23 cellular contexts compared by ENCODE assay signal in the genomic region with DNA sequence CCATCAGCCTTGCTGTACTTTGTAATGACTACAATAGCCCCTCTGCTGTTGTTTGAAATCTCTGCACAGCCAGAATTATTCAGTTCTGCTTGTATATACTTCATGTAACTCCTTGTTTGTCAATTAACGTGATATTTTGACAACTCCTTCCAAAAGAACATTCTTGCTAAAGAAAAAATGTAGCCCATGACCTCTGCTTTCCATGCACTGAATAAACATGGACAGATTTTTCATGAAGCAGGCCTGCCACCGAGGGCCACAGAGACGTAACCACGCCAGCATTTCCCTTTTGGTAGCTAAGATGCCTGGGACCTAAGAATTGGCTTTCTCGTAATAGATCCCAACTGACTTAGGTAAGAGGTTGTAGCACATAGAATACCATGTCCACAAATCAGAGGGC.
DNase-seq lines count a peak whose midpoint lies in the region; ATAC-seq, FAIRE-seq and TF ChIP-seq lines count a peak whose summit lies in the region.
"Had no signal": no experiment of that assay in that cellular context is flagged by ENCODE, and none has a peak within 500 bp of the region (broad histone marks: within the 10 kb centered on the region; RNA-seq: fewer than 3 reads in every experiment).

No MANE protein-coding gene starts in this region.

- TF ChIP-seq CTCF in IMR-90 (conservative IDR thresholded peaks at IDR 0.05; ENCODE audit: low read depth, low read length): no peak
- peak; percentile 20 for TF ChIP-seq CTCF in choroid plexus epithelial cell (conservative IDR thresholded peaks at IDR 0.05; ENCODE audit: low read depth, low read length)
- TF ChIP-seq CTCF in endothelial cell of umbilical vein (IDR thresholded peaks at IDR 0.05; ENCODE audit: extremely low read depth in 1 of 2, insufficient read depth in 1 of 2, low read depth in 1 of 2, low read length in 2 of 2): no peak
- TF ChIP-seq CTCF in smooth muscle cell (IDR thresholded peaks at IDR 0.05; ENCODE audit: borderline replicate concordance, insufficient read depth, poor library complexity, severe bottlenecking): no peak
- TF ChIP-seq CTCF in kidney (IDR thresholded peaks at IDR 0.05; ENCODE audit: borderline replicate concordance, extremely low read depth, insufficient read depth): no peak

- FAIRE-seq in endothelial cell of umbilical vein (lab: Jason Lieb, UNC): peak; percentile 15
- no peak for FAIRE-seq in kidney (lab: Jason Lieb, UNC)
- FAIRE-seq: A549, D721Med, GM12878 had no signal

- H2BK5ac ChIP-seq in IMR-90 (ENCODE audit: low read depth, low read length, poor library complexity, severe bottlenecking): no peak overlapping the region

- in situ Hi-C loops in IMR-90 (cut with MboI; ENCODE audit: low sequenced_read_pairs): no loop called here

- DNase-seq in IMR-90 (no peak), choroid plexus epithelial cell (ENCODE audit: low read depth) (peak; percentile 69), endothelial cell of umbilical vein (ENCODE audit: low read depth, low spot score) (no peak), smooth muscle cell (lab: John Stamatoyannopoulos, UW; ENCODE audit: unreplicated experiment) (no peak), kidney (no peak)
- DNase-seq: 8988T; ACHN; AML-193; BE2C; CD4-positive, alpha-beta T cell; CD8-positive, alpha-beta memory T cell; DMS 273 treated with DMSO at 0.1 percent for 48 hours; DMS79; EL; GDM1; H9 had no signal

- H4K20me1 ChIP-seq in IMR-90 (ENCODE audit: insufficient read depth, low read length): no peaks in the 10 kb centered on the region
- no peaks in the 10 kb centered on the region for H4K20me1 ChIP-seq in endothelial cell of umbilical vein (replicated peaks; ENCODE audit: control insufficient read depth, extremely low read depth, insufficient read depth, low read length)
- H4K20me1 ChIP-seq in smooth muscle cell (ENCODE audit: low read depth): no peaks in the 10 kb centered on the region
- H4K20me1 ChIP-seq: BLaER1 treated with 17β-estradiol and CSF1 and Interleukin-3, amounts not matched to agents 10 nM and 100 nM had no signal

- H3K9me3 ChIP-seq in IMR-90 (ENCODE audit: control insufficient read depth, insufficient read depth, low read length) (peaks cover 3% of the 10 kb centered on the region; the same call in 1 of the 2 replicates), endothelial cell of umbilical vein (replicated peaks; ENCODE audit: control insufficient read depth, insufficient read depth, low read length) (no peaks in the 10 kb centered on the region), smooth muscle cell (replicated peaks; ENCODE audit: low read depth) (no peaks in the 10 kb centered on the region), kidney (ENCODE audit: control insufficient read depth in 1 of 2, low read length in 2 of 2) (peaks cover 0 to 4% of the 10 kb centered on the region in 2 donors)
- H3K9me3 ChIP-seq: A549, BE2C had no signal

- H4K5ac ChIP-seq in IMR-90 (ENCODE audit: low read depth, low read length): no peak overlapping the region

- no peaks in the 10 kb centered on the region for H3F3A ChIP-seq in smooth muscle cell (ENCODE audit: low read depth)

- no peak overlapping the region for H3K23ac ChIP-seq in IMR-90 (ENCODE audit: low read depth, low read length)

- H2AK5ac ChIP-seq in IMR-90 (ENCODE audit: low read depth, low read length): no peak overlapping the region

- H3K27ac ChIP-seq in IMR-90 (ENCODE audit: insufficient read depth, low read length) (no peak overlapping the region), endothelial cell of umbilical vein (ENCODE audit: insufficient read depth, low read depth, low read length) (no peak overlapping the region), smooth muscle cell (ENCODE audit: low read depth) (no peak overlapping the region), kidney (ENCODE audit: low read depth in 2 of 2, low read length in 2 of 2) (no peak overlapping the region)
- H3K27ac ChIP-seq: A549; BLaER1 treated with 17β-estradiol and CSF1 and Interleukin-3, amounts not matched to agents 10 nM and 100 nM had no signal

- CTCF ChIA-PET in IMR-90 (lab: Yijun Ruan, JAX): no interaction called here
- CTCF ChIA-PET in endothelial cell of umbilical vein (lab: Charles Lee): interaction anchor here (1.4 to 3.2 kb wide), 2 partner anchors 8 to 20 kb away, joined by 3 to 13 read pairs; no protein-coding TSS in a partner anchor

- no peak overlapping the region for H4K8ac ChIP-seq in IMR-90 (ENCODE audit: low read depth in 2 of 2, low read length in 2 of 2)

- no peaks in the 10 kb centered on the region for H3K79me1 ChIP-seq in IMR-90 (ENCODE audit: low read depth in 1 of 2, low read length in 2 of 2)

- no peak overlapping the region for H2BK120ac ChIP-seq in IMR-90 (ENCODE audit: low read depth, low read length)

- no TSS peak for BruUV-seq in IMR-90 (replicated peaks; lab: Mats Ljungman, UMichigan)
- no TSS peak for BruUV-seq in endothelial cell of umbilical vein (replicated peaks; lab: Mats Ljungman, UMichigan)

- dilution Hi-C loops in IMR-90 (cut with HindIII; ENCODE audit: low sequenced_read_pairs, unreplicated experiment): no loop called here
- dilution Hi-C loops in endothelial cell of umbilical vein (cut with MboI; ENCODE audit: extremely low pct_ligation_motif_present, low sequenced_read_pairs): loop anchor here (25.0 kb wide), 1 partner anchor 153 kb away; no protein-coding TSS in a partner anchor

- H3K14ac ChIP-seq in IMR-90 (replicated peaks; ENCODE audit: low read depth, low read length): no peak overlapping the region

- no peak overlapping the region for H2BK15ac ChIP-seq in IMR-90 (ENCODE audit: low read depth, low read length)

- H3K56ac ChIP-seq in IMR-90 (ENCODE audit: extremely low read depth, insufficient read depth, low read length): no peak overlapping the region

- H2AFZ ChIP-seq in IMR-90 (replicated peaks; ENCODE audit: low read length, poor library complexity) (no peak overlapping the region), endothelial cell of umbilical vein (ENCODE audit: low read depth, low read length) (no peak overlapping the region), smooth muscle cell (ENCODE audit: low read depth) (no peak overlapping the region)
- H2AFZ ChIP-seq: GM23338 had no signal

- H3K4me3 ChIP-seq in IMR-90 (ENCODE audit: insufficient read depth, low read depth, low read length) (no peak overlapping the region), choroid plexus epithelial cell (ENCODE audit: low read depth, low read length) (no peak overlapping the region), endothelial cell of umbilical vein (replicated peaks in 1 of 3; ENCODE audit: insufficient read depth in 1 of 3, low read depth in 1 of 3, low read length in 3 of 3) (no peak overlapping the region), smooth muscle cell (no peak overlapping the region), kidney (ENCODE audit: low read length in 2 of 2) (no peak overlapping the region)
- H3K4me3 ChIP-seq: A549; BLaER1 treated with 17β-estradiol and CSF1 and Interleukin-3, amounts not matched to agents 10 nM and 100 nM; GM12878; GM23338 had no signal

- no peak overlapping the region for H2AK9ac ChIP-seq in IMR-90 (replicated peaks; ENCODE audit: low read depth, low read length, poor library complexity)

- no peak overlapping the region for H3K18ac ChIP-seq in IMR-90 (ENCODE audit: low read depth, low read length)

- TF ChIP-seq POLR2A in IMR-90 (IDR thresholded peaks at IDR 0.05; ENCODE audit: low read depth, low read length) (no peak), endothelial cell of umbilical vein (IDR thresholded peaks at IDR 0.05; ENCODE audit: low read depth, low read length) (no peak)

- TF ChIP-seq RAD21 in IMR-90 (IDR thresholded peaks at IDR 0.05; ENCODE audit: low read length): no peak

- no peak overlapping the region for H3K4ac ChIP-seq in IMR-90 (ENCODE audit: low read depth, low read length)

- WGBS in IMR-90 (ENCODE audit: extremely low coverage in 2 of 2, insufficient read length in 1 of 2), 2 experiments: 80% methylated on average over 2 of the region's 5 CpGs; no CpG with 5 or more reads in 1 of the 2 experiments
- 94% methylated on average over 5 of the region's 5 CpGs for WGBS in smooth muscle cell (ENCODE audit: low lambda C conversion rate)

- H3K36me3 ChIP-seq in IMR-90 (ENCODE audit: control insufficient read depth, insufficient read depth, low read length) (no peaks in the 10 kb centered on the region), endothelial cell of umbilical vein (ENCODE audit: control insufficient read depth in 2 of 2, extremely low read depth in 1 of 2, insufficient read depth in 2 of 2, low read length in 2 of 2) (no peaks in the 10 kb centered on the region), smooth muscle cell (ENCODE audit: low read depth) (no peaks in the 10 kb centered on the region), kidney (ENCODE audit: control insufficient read depth in 1 of 2, insufficient read depth in 2 of 2, low read length in 2 of 2) (no peaks in the 10 kb centered on the region)
- H3K36me3 ChIP-seq: BE2C; BLaER1 treated with 17β-estradiol and CSF1 and Interleukin-3, amounts not matched to agents 10 nM and 100 nM had no signal

- no peaks in the 10 kb centered on the region for H3K9me1 ChIP-seq in IMR-90 (ENCODE audit: insufficient read depth, low read length)
- H3K9me1 ChIP-seq in endothelial cell of umbilical vein (replicated peaks; ENCODE audit: control insufficient read depth, extremely low read depth, insufficient read depth, low read length): no peaks in the 10 kb centered on the region

- intact Hi-C loops in IMR-90 (cut with micrococcal nuclease) (no loop called here), endothelial cell of umbilical vein (cut with micrococcal nuclease) (no loop called here), kidney (cut with DNase I) (no loop called here)

- no peak overlapping the region for H3K4me2 ChIP-seq in IMR-90 (ENCODE audit: low read depth, low read length)
- no peak overlapping the region for H3K4me2 ChIP-seq in endothelial cell of umbilical vein (ENCODE audit: insufficient read depth, low read length)
- H3K4me2 ChIP-seq in smooth muscle cell: no peak overlapping the region
- H3K4me2 ChIP-seq: A549; BLaER1 treated with 17β-estradiol and CSF1 and Interleukin-3, amounts not matched to agents 10 nM and 100 nM; GM23338 had no signal

- H4K91ac ChIP-seq in IMR-90 (ENCODE audit: insufficient read depth, low read depth, low read length): no peak overlapping the region

- H3K79me2 ChIP-seq in endothelial cell of umbilical vein (ENCODE audit: control insufficient read depth, insufficient read depth, low read length) (no peaks in the 10 kb centered on the region), smooth muscle cell (ENCODE audit: low read depth) (no peaks in the 10 kb centered on the region)

- H3K27me3 ChIP-seq in IMR-90 (ENCODE audit: control insufficient read depth, insufficient read depth, low read length) (peaks cover 19% of the 10 kb centered on the region), endothelial cell of umbilical vein (ENCODE audit: control insufficient read depth in 2 of 2, insufficient read depth in 2 of 2, low read length in 2 of 2) (no peaks in the 10 kb centered on the region), smooth muscle cell (ENCODE audit: low read depth) (no peaks in the 10 kb centered on the region)
- H3K27me3 ChIP-seq: BLaER1 treated with 17β-estradiol and CSF1 and Interleukin-3, amounts not matched to agents 10 nM and 100 nM had no signal

- POLR2A ChIA-PET in IMR-90 (lab: Charles Lee; ENCODE audit: unreplicated experiment): no interaction called here
- POLR2A ChIA-PET in endothelial cell of umbilical vein (lab: Charles Lee): no interaction called here

- H2BK20ac ChIP-seq in IMR-90 (ENCODE audit: low read depth, low read length): no peak overlapping the region

- H3K9ac ChIP-seq in IMR-90 (ENCODE audit: low read depth, low read length) (no peak overlapping the region), endothelial cell of umbilical vein (replicated peaks; ENCODE audit: extremely low read depth, insufficient read depth, low read length) (no peak overlapping the region), smooth muscle cell (ENCODE audit: low read depth) (no peak overlapping the region), kidney (ENCODE audit: low read length in 2 of 2) (no peak overlapping the region)
- H3K9ac ChIP-seq: BLaER1 treated with 17β-estradiol and CSF1 and Interleukin-3, amounts not matched to agents 10 nM and 100 nM had no signal

- H3K4me1 ChIP-seq in IMR-90 (ENCODE audit: control insufficient read depth, insufficient read depth, low read length) (no peaks in the 10 kb centered on the region; the same call in 1 of the 2 replicates), endothelial cell of umbilical vein (ENCODE audit: control insufficient read depth, extremely low read depth, insufficient read depth, low read length) (peaks cover 8% of the 10 kb centered on the region), smooth muscle cell (ENCODE audit: low read depth) (no peaks in the 10 kb centered on the region), kidney (ENCODE audit: control insufficient read depth in 1 of 2, insufficient read depth in 1 of 2, low read depth in 1 of 2, low read length in 2 of 2) (no peaks in the 10 kb centered on the region)
- H3K4me1 ChIP-seq: BE2C; BLaER1 treated with 17β-estradiol and CSF1 and Interleukin-3, amounts not matched to agents 10 nM and 100 nM had no signal

- peak; percentile 42 for ATAC-seq in IMR-90 (ENCODE audit: low read depth)
- no peak for ATAC-seq in HG03039 (IDR thresholded peaks at IDR 0.05; ENCODE audit: unreplicated experiment)
- ATAC-seq: A549, GM12878, GM23338, HCT116 had no signal
